ENCODE assay signal across 10 cellular contexts in genomic region chr10:69321037-69321715, GRCh38. TPM values are rescaled to one million over a fixed set of nuclear protein-coding genes. Genes with fewer than 3 reads are reported as not detected.
DNase-seq lines count a peak whose midpoint lies in the region; ATAC-seq and TF ChIP-seq lines count a peak whose summit lies in the region.
"Had no signal": no experiment of that assay in that cellular context is flagged by ENCODE, and none has a peak within 500 bp of the region (broad histone marks: within the 10 kb centered on the region; RNA-seq: fewer than 3 reads in every experiment).

No MANE protein-coding gene starts in this region.

- peaks cover 44% of the 10 kb centered on the region for H3K36me3 Mint-ChIP-seq in activated T-cell treated with anti-CD3 and anti-CD28 coated beads, Interleukin-2, amount 50 U/mL, for 24 hours (ENCODE audit: low read depth)
- peaks cover 73% of the 10 kb centered on the region for H3K36me3 Mint-ChIP-seq in activated T-helper 17 cell treated with anti-CD3 and anti-CD28 coated beads, Interleukin-2, amount 50 U/mL, for 72 hours (ENCODE audit: low read depth)

- H3K9me3 ChIP-seq in right atrium auricular region: no peaks in the 10 kb centered on the region
- H3K9me3 ChIP-seq: colonic mucosa had no signal

- CTCF ChIA-PET in GM10248 (lab: Yijun Ruan, JAX): no interaction called here

- peak overlapping the region; percentile 99 for H3K4me3 Mint-ChIP-seq in activated T-cell treated with anti-CD3 and anti-CD28 coated beads, Interleukin-2, amount 50 U/mL, for 24 hours
- peak overlapping the region; percentile 97 for H3K4me3 Mint-ChIP-seq in activated T-helper 17 cell treated with anti-CD3 and anti-CD28 coated beads, Interleukin-2, amount 50 U/mL, for 72 hours
- peak overlapping the region; percentile 97 to 99 for H3K4me3 Mint-ChIP-seq in stimulated activated naive CD8-positive, alpha-beta T cell treated with anti-CD3 and anti-CD28 coated beads, Interleukin-15, amount 100 ng/mL, for 72 hours

- ATAC-seq in activated T-helper 17 cell treated with anti-CD3 and anti-CD28 coated beads, Interleukin-2, amount 50 U/mL, for 72 hours (replicated peaks): no peak
- no peak for ATAC-seq in stimulated activated naive CD8-positive, alpha-beta T cell treated with anti-CD3 and anti-CD28 coated beads, Interleukin-15, amount 100 ng/mL, for 72 hours

- no peaks in the 10 kb centered on the region for H3K27me3 ChIP-seq in right atrium auricular region
- H3K27me3 ChIP-seq: colonic mucosa had no signal

- no peak for DNase-seq in activated T-cell treated with anti-CD3 and anti-CD28 coated beads, Interleukin-2, amount 50 U/mL, for 24 hours
- no peak for DNase-seq in activated T-cell treated with anti-CD3 and anti-CD28 coated beads for 4 hours
- no peak for DNase-seq in right atrium auricular region (ENCODE audit: low spot score)
- DNase-seq in stimulated activated naive CD8-positive, alpha-beta T cell treated with anti-CD3 and anti-CD28 coated beads, Interleukin-15, amount 100 ng/mL, for 72 hours: no peak
- DNase-seq in OCI-M2 (lab: John Stamatoyannopoulos, UW; ENCODE audit: unreplicated experiment): no peak
- DNase-seq in AG20443 (ENCODE audit: low spot score): no peak
- DNase-seq in GM10248 (ENCODE audit: extremely low spot score): no peak
- DNase-seq: colonic mucosa, OCI-M1 had no signal

- H3K9me3 Mint-ChIP-seq in activated T-cell treated with anti-CD3 and anti-CD28 coated beads, Interleukin-2, amount 50 U/mL, for 24 hours: no peaks in the 10 kb centered on the region
- H3K9me3 Mint-ChIP-seq in activated T-helper 17 cell treated with anti-CD3 and anti-CD28 coated beads, Interleukin-2, amount 50 U/mL, for 72 hours: no peaks in the 10 kb centered on the region
- H3K9me3 Mint-ChIP-seq in stimulated activated naive CD8-positive, alpha-beta T cell treated with anti-CD3 and anti-CD28 coated beads, Interleukin-15, amount 100 ng/mL, for 72 hours: no peaks in the 10 kb centered on the region

- H3K4me1 Mint-ChIP-seq in activated T-cell treated with anti-CD3 and anti-CD28 coated beads, Interleukin-2, amount 50 U/mL, for 24 hours (ENCODE audit: low read depth): peaks cover 69% of the 10 kb centered on the region
- peaks cover 23% of the 10 kb centered on the region for H3K4me1 Mint-ChIP-seq in activated T-helper 17 cell treated with anti-CD3 and anti-CD28 coated beads, Interleukin-2, amount 50 U/mL, for 72 hours
- peaks cover 76% of the 10 kb centered on the region for H3K4me1 Mint-ChIP-seq in stimulated activated naive CD8-positive, alpha-beta T cell treated with anti-CD3 and anti-CD28 coated beads, Interleukin-15, amount 100 ng/mL, for 72 hours

- peak overlapping the region; percentile 99 for H3K27ac Mint-ChIP-seq in activated T-cell treated with anti-CD3 and anti-CD28 coated beads, Interleukin-2, amount 50 U/mL, for 24 hours
- H3K27ac Mint-ChIP-seq in activated T-helper 17 cell treated with anti-CD3 and anti-CD28 coated beads, Interleukin-2, amount 50 U/mL, for 72 hours: peak overlapping the region; percentile 94
- H3K27ac Mint-ChIP-seq in stimulated activated naive CD8-positive, alpha-beta T cell treated with anti-CD3 and anti-CD28 coated beads, Interleukin-15, amount 100 ng/mL, for 72 hours: no peak overlapping the region

- peak overlapping the region; percentile 96 to 99 for H3K27ac ChIP-seq in right atrium auricular region
- H3K27ac ChIP-seq: colonic mucosa had no signal

- H3K27me3 Mint-ChIP-seq in activated T-cell treated with anti-CD3 and anti-CD28 coated beads, Interleukin-2, amount 50 U/mL, for 24 hours: no peaks in the 10 kb centered on the region
- H3K27me3 Mint-ChIP-seq in activated T-helper 17 cell treated with anti-CD3 and anti-CD28 coated beads, Interleukin-2, amount 50 U/mL, for 72 hours: no peaks in the 10 kb centered on the region
- no peaks in the 10 kb centered on the region for H3K27me3 Mint-ChIP-seq in stimulated activated naive CD8-positive, alpha-beta T cell treated with anti-CD3 and anti-CD28 coated beads, Interleukin-15, amount 100 ng/mL, for 72 hours

- no peak overlapping the region for H3K4me3 ChIP-seq in right atrium auricular region
- H3K4me3 ChIP-seq: colonic mucosa had no signal

- H3K4me1 ChIP-seq in right atrium auricular region: peaks cover 0 to 70% of the 10 kb centered on the region in 2 donors

- POLR2A ChIA-PET in GM10248 (lab: Yijun Ruan, JAX): no interaction called here

- H3K36me3 ChIP-seq in right atrium auricular region: no peaks in the 10 kb centered on the region
- H3K36me3 ChIP-seq: colonic mucosa had no signal

- TF ChIP-seq CTCF in right atrium auricular region (IDR thresholded peaks at IDR 0.05) (no peak), GM10248 (IDR thresholded peaks at IDR 0.05; ENCODE audit: control extremely low read depth, extremely low read depth, low read depth, missing control alignments) (no peak)

RNA-seq across cellular contexts. Expression of gene HK1, which starts 42.9 kb away (rescaled TPM):
- total RNA-seq in activated T-helper 17 cell treated with anti-CD3 and anti-CD28 coated beads, Interleukin-2, amount 50 U/mL, for 72 hours: 100 to 1,000 TPM; 216 to 221 TPM
- total RNA-seq in right atrium auricular region: 100 to 1,000 TPM; 186 to 228 TPM

Comparison
In these comparisons a context has a peak if more than half of its experiments do, and no peak if none do; other contexts are left out.
1. H3K27ac Mint-ChIP-seq: peak in activated T-cell treated with anti-CD3 and anti-CD28 coated beads, Interleukin-2, amount 50 U/mL, for 24 hours (single experiment) and activated T-helper 17 cell treated with anti-CD3 and anti-CD28 coated beads, Interleukin-2, amount 50 U/mL, for 72 hours (single experiment); none in stimulated activated naive CD8-positive, alpha-beta T cell treated with anti-CD3 and anti-CD28 coated beads, Interleukin-15, amount 100 ng/mL, for 72 hours (0 of 2).
2. Peak in every context shown above with its lines, with median percentiles within 50 percentile points of each other: H3K4me3 Mint-ChIP-seq.